22 cellular contexts compared by ENCODE assay signal in genomic region chr3:126964261-126964660, GRCh38. TPM values are rescaled to one million over a fixed set of nuclear protein-coding genes. Genes with fewer than 3 reads are reported as not detected.
DNase-seq lines count a peak whose midpoint lies in the region; ATAC-seq, FAIRE-seq and TF ChIP-seq lines count a peak whose summit lies in the region.
"Had no signal": no experiment of that assay in that cellular context is flagged by ENCODE, and none has a peak within 500 bp of the region (broad histone marks: within the 10 kb centered on the region; RNA-seq: fewer than 3 reads in every experiment).

No MANE protein-coding gene starts in this region.

- H3K9me3 ChIP-seq in H9 (ENCODE audit: control insufficient read depth, low read depth, low read length) (no peaks in the 10 kb centered on the region), GM12878 (replicated peaks; ENCODE audit: control insufficient read depth, insufficient read depth, low read length) (no peaks in the 10 kb centered on the region), spleen (no peaks in the 10 kb centered on the region)
- H3K9me3 ChIP-seq: BE2C had no signal

- no peak overlapping the region for H4K91ac ChIP-seq in H9 (ENCODE audit: insufficient read length, low read depth, low read length)

- H3K23me2 ChIP-seq in H9 (ENCODE audit: insufficient read length, low read depth, low read length, poor library complexity, severe bottlenecking), result no peaks in the 10 kb centered on the region

- H3K56ac ChIP-seq in H9 (ENCODE audit: insufficient read length, low read depth, low read length), result no peak overlapping the region

- H3K27me3 Mint-ChIP-seq in H9 (ENCODE audit: low read depth) (no peaks in the 10 kb centered on the region), nephron progenitor cell (ENCODE audit: low read depth, poor library complexity) (peaks cover 1% of the 10 kb centered on the region)
- no peaks in the 10 kb centered on the region for H3K27me3 Mint-ChIP-seq in activated CD4-positive, alpha-beta memory T cell treated with anti-CD3 and anti-CD28 coated beads, Interleukin-2, amount 10 ng/mL, durations not matched to agents 7 days and 5 days

- H4K5ac ChIP-seq in H9 (ENCODE audit: insufficient read length, low read depth, low read length), result no peak overlapping the region

- no peaks in the 10 kb centered on the region; a peak in 2 of 4 replicates for H3K36me3 ChIP-seq in GM12878 (ENCODE audit: control insufficient read depth in 2 of 2, insufficient read depth in 2 of 2, low read length in 1 of 2)
- H3K36me3 ChIP-seq in spleen, result no peaks in the 10 kb centered on the region
- H3K36me3 ChIP-seq: BE2C had no signal

- H3K79me2 ChIP-seq in H9 (ENCODE audit: insufficient read depth, low read length) (no peaks in the 10 kb centered on the region), GM12878 (ENCODE audit: control insufficient read depth, insufficient read depth, low read length) (no peaks in the 10 kb centered on the region)

- no peak overlapping the region for H2BK20ac ChIP-seq in H9 (ENCODE audit: low read depth, low read length, poor library complexity, severe bottlenecking)

- no peak overlapping the region for H3K4me3 ChIP-seq in GM12878
- no peak overlapping the region for H3K4me3 ChIP-seq in spleen

- H2BK15ac ChIP-seq in H9 (ENCODE audit: low read depth, low read length), result no peak overlapping the region

- no peak overlapping the region for H3T11ph ChIP-seq in H9 (ENCODE audit: low read length)

- TF ChIP-seq POLR2A in GM12878 (IDR thresholded peaks at IDR 0.05; ENCODE audit: low read depth, low read length) (no peak), spleen (IDR thresholded peaks at IDR 0.05) (no peak)

- peak overlapping the region; percentile 23 for H3K23ac ChIP-seq in H9 (ENCODE audit: insufficient read length, low read depth, low read length)

- H2BK5ac ChIP-seq in H9 (ENCODE audit: insufficient read length, low read length), result peak overlapping the region; percentile 7

- no peak overlapping the region for H2BK12ac ChIP-seq in H9 (ENCODE audit: insufficient read length, low read depth, low read length)

- no peak for DNase-seq in H9
- DNase-seq in GM12878 (ENCODE audit: low read depth, low spot score), result no peak
- DNase-seq in nephron progenitor cell, result no peak
- peak; percentile 62 for DNase-seq in spleen
- DNase-seq in NCI-H2081 (lab: John Stamatoyannopoulos, UW), result no peak
- no peak for DNase-seq in activated CD4-positive, alpha-beta memory T cell treated with anti-CD3 and anti-CD28 coated beads, Interleukin-2, amount 10 ng/mL, durations not matched to agents 7 days and 5 days
- DNase-seq in stimulated activated naive CD8-positive, alpha-beta T cell treated with anti-CD3 and anti-CD28 coated beads, Interleukin-15, Interleukin-2, amounts not matched to agents 100 U/mL and 50 U/mL, for 24 hours, result no peak
- DNase-seq: BE2C, DMS53, GDM1, KG1, NCI-H1092 treated with DMSO at 0.1 percent for 48 hours, NCI-H1436 treated with DMSO at 0.1 percent for 48 hours, NCI-H1930, NCI-H524 treated with DMSO at 0.1 percent for 48 hours, NCI-H82, OCI-M1, SHP77 had no signal

- no peak overlapping the region for H2AK5ac ChIP-seq in H9 (ENCODE audit: insufficient read length, low read length)

- in situ Hi-C loops in GM12878 (cut with MboI), result no loop called here

- TF ChIP-seq CTCF in H9 (conservative IDR thresholded peaks at IDR 0.05) (no peak), GM12878 (IDR thresholded peaks at IDR 0.05 in 2 of 3, conservative IDR thresholded peaks at IDR 0.05 in 1 of 3; ENCODE audit: control insufficient read depth in 2 of 3, extremely low read depth in 1 of 3, insufficient read depth in 1 of 3, low read depth in 3 of 3, low read length in 3 of 3) (no peak), nephron progenitor cell (IDR thresholded peaks at IDR 0.05) (no peak), spleen (IDR thresholded peaks at IDR 0.05 in 8 of 11, conservative IDR thresholded peaks at IDR 0.05 in 3 of 11) (no peak)

- no peak for FAIRE-seq in GM12878 (lab: Jason Lieb, UNC)
- FAIRE-seq: D721Med, GM19239, RCC 7860 had no signal

- POLR2A ChIA-PET in GM12878 (lab: Charles Lee), result no interaction called here
- POLR2A ChIA-PET in activated CD4-positive, alpha-beta memory T cell treated with anti-CD3 and anti-CD28 coated beads, Interleukin-2, amount 10 ng/mL, durations not matched to agents 7 days and 5 days (lab: Charles Lee), result no interaction called here

- H3K4me2 ChIP-seq in H9 (ENCODE audit: insufficient read depth, insufficient read length, low read length) (no peak overlapping the region), GM12878 (ENCODE audit: control insufficient read depth, insufficient read depth) (no peak overlapping the region)

- no peak overlapping the region for H4K8ac ChIP-seq in H9 (replicated peaks; ENCODE audit: insufficient read length, low read depth, low read length)

- CTCF ChIA-PET in GM12878 (lab: Yijun Ruan, JAX), result no interaction called here
- CTCF ChIA-PET in activated CD4-positive, alpha-beta memory T cell treated with anti-CD3 and anti-CD28 coated beads, Interleukin-2, amount 10 ng/mL, durations not matched to agents 7 days and 5 days (lab: Charles Lee), result no interaction called here

- no peak overlapping the region for H3K4ac ChIP-seq in H9 (ENCODE audit: low read depth, low read length)

- H4K20me1 ChIP-seq in H9 (ENCODE audit: control insufficient read depth, insufficient read depth, insufficient read length), result no peaks in the 10 kb centered on the region
- no peaks in the 10 kb centered on the region for H4K20me1 ChIP-seq in GM12878 (ENCODE audit: control insufficient read depth, insufficient read depth)

- H3K27ac ChIP-seq in H9 (ENCODE audit: insufficient read length, low read depth, low read length), result no peak overlapping the region
- H3K27ac ChIP-seq in GM12878 (ENCODE audit: control insufficient read depth, insufficient read depth), result no peak overlapping the region
- no peak overlapping the region for H3K27ac ChIP-seq in spleen
- H3K27ac ChIP-seq: HL-60 had no signal

- no peaks in the 10 kb centered on the region for H3K9me3 Mint-ChIP-seq in H9
- H3K9me3 Mint-ChIP-seq in nephron progenitor cell, result no peaks in the 10 kb centered on the region
- no peaks in the 10 kb centered on the region for H3K9me3 Mint-ChIP-seq in activated CD4-positive, alpha-beta memory T cell treated with anti-CD3 and anti-CD28 coated beads, Interleukin-2, amount 10 ng/mL, durations not matched to agents 7 days and 5 days

- H3K4me1 ChIP-seq in H9 (ENCODE audit: insufficient read depth, low read length), result no peaks in the 10 kb centered on the region
- H3K4me1 ChIP-seq in GM12878 (ENCODE audit: control insufficient read depth, insufficient read depth, low read length), result peaks cover 10% of the 10 kb centered on the region
- peaks cover 10 to 34% (median 26%) of the 10 kb centered on the region in 6 donors for H3K4me1 ChIP-seq in spleen

- H3K27ac Mint-ChIP-seq in H9, result no peak overlapping the region; a peak in 1 of 7 replicates
- H3K27ac Mint-ChIP-seq in nephron progenitor cell, result no peak overlapping the region
- no peak overlapping the region for H3K27ac Mint-ChIP-seq in activated CD4-positive, alpha-beta memory T cell treated with anti-CD3 and anti-CD28 coated beads, Interleukin-2, amount 10 ng/mL, durations not matched to agents 7 days and 5 days

- no peak overlapping the region for H3K14ac ChIP-seq in H9 (ENCODE audit: insufficient read depth, low read length)

- H3K4me3 Mint-ChIP-seq in H9, result no peak overlapping the region
- H3K4me3 Mint-ChIP-seq in nephron progenitor cell, result peak overlapping the region; percentile 33
- H3K4me3 Mint-ChIP-seq in activated CD4-positive, alpha-beta memory T cell treated with anti-CD3 and anti-CD28 coated beads, Interleukin-2, amount 10 ng/mL, durations not matched to agents 7 days and 5 days, result no peak overlapping the region

- no peak overlapping the region for H2BK120ac ChIP-seq in H9 (ENCODE audit: low read depth, low read length, poor library complexity, severe bottlenecking)

- no peak for TF ChIP-seq RAD21 in GM12878 (IDR thresholded peaks at IDR 0.05; ENCODE audit: insufficient read depth, low read depth, low read length)

- H3K36me3 Mint-ChIP-seq in H9 (ENCODE audit: insufficient read depth in 1 of 3, low read depth in 3 of 3), result no peaks in the 10 kb centered on the region; a peak in 1 of 7 replicates
- no peaks in the 10 kb centered on the region for H3K36me3 Mint-ChIP-seq in nephron progenitor cell (ENCODE audit: low read depth)
- H3K36me3 Mint-ChIP-seq in activated CD4-positive, alpha-beta memory T cell treated with anti-CD3 and anti-CD28 coated beads, Interleukin-2, amount 10 ng/mL, durations not matched to agents 7 days and 5 days (ENCODE audit: low read depth), result no peaks in the 10 kb centered on the region

- H3K9ac ChIP-seq in H9 (ENCODE audit: extremely low read depth, insufficient read length, low read length) (no peak overlapping the region), GM12878 (ENCODE audit: control insufficient read depth, insufficient read depth, low read length) (no peak overlapping the region)

- SMC1A ChIA-PET in GM12878 (lab: Charles Lee; ENCODE audit: uncharacterized antibody, unreplicated experiment), result no interaction called here

- H2AFZ ChIP-seq in H9 (ENCODE audit: low read length) (no peak overlapping the region), GM12878 (ENCODE audit: control insufficient read depth, low read depth, low read length) (no peak overlapping the region)

- H3K4me1 Mint-ChIP-seq in H9, result peaks cover 26 to 29% of the 10 kb centered on the region in 2 experiments
- peaks cover 64% of the 10 kb centered on the region for H3K4me1 Mint-ChIP-seq in nephron progenitor cell
- peaks cover 2% of the 10 kb centered on the region for H3K4me1 Mint-ChIP-seq in activated CD4-positive, alpha-beta memory T cell treated with anti-CD3 and anti-CD28 coated beads, Interleukin-2, amount 10 ng/mL, durations not matched to agents 7 days and 5 days

- H3K27me3 ChIP-seq in H9 (ENCODE audit: insufficient read depth, low read length) (no peaks in the 10 kb centered on the region), GM12878 (replicated peaks in 1 of 2; ENCODE audit: control insufficient read depth in 2 of 2, insufficient read depth in 2 of 2, low read length in 1 of 2) (no peaks in the 10 kb centered on the region; a peak in 1 of 4 replicates), spleen (replicated peaks in 1 of 7) (peaks cover 0 to 4% (median 0%) of the 10 kb centered on the region in 7 donors)
- H3K27me3 ChIP-seq: BE2C had no signal

- intact Hi-C loops in GM12878 (cut with micrococcal nuclease; ENCODE audit: unreplicated experiment), result no loop called here
- intact Hi-C loops in spleen (cut with DNase I; ENCODE audit: low total_unique reads), result no loop called here

- WGBS in H9 (ENCODE audit: extremely low coverage, insufficient read length, low lambda C conversion rate), result no CpG with 5 or more reads among the region's 7 CpGs
- 80% methylated on average over 7 of the region's 7 CpGs for WGBS in GM12878 (ENCODE audit: insufficient coverage, insufficient replicate concordance, low lambda C conversion rate, missing lambda C conversion rate)
- WGBS in spleen, 5 donors, result 80 to 91% (median 84%) methylated on average over 7 of the region's 7 CpGs

- no peak overlapping the region for H3K18ac ChIP-seq in H9 (ENCODE audit: insufficient read length, low read depth, low read length)

- BruUV-seq in GM12878 (replicated peaks; lab: Mats Ljungman, UMichigan), result no TSS peak

- TF ChIP-seq EP300 in GM12878 (IDR thresholded peaks at IDR 0.05; ENCODE audit: borderline replicate concordance in 1 of 2, control insufficient read depth in 1 of 2, low read depth in 2 of 2, low read length in 2 of 2), result no peak

- RAD21 ChIA-PET in GM12878 (lab: Charles Lee; ENCODE audit: unreplicated experiment), result no interaction called here

- H3K79me1 ChIP-seq in H9 (ENCODE audit: insufficient read depth, low read depth, low read length, poor library complexity, severe bottlenecking), result no peaks in the 10 kb centered on the region

- no peak for ATAC-seq in GM12878
- ATAC-seq in stimulated activated naive CD8-positive, alpha-beta T cell treated with anti-CD3 and anti-CD28 coated beads, Interleukin-15, Interleukin-2, amounts not matched to agents 100 U/mL and 50 U/mL, for 24 hours, result no peak

RNA-seq across cellular contexts. Expression of gene PLXNA1, which starts 18.7 kb away (rescaled TPM):
- total RNA-seq in H9 (2021) (39.6 and 42.1 TPM in 2 replicates), GM12878 (2014; rRNA removed) (3.4 and 5.1 TPM in 2 replicates), GM12878 (2014; rRNA removed; fragmentation: Illumina TruSeq; extraction: Trizol) (2.6 TPM in 2 replicates), GM12878 (2021) (9.9 and 10.3 TPM in 2 replicates), spleen (10 to 100 TPM; 27.8 to 47.6 (median 41.4) TPM)
- 76.3 and 87.4 TPM in 2 replicates for total RNA-seq in GM12878 (2013; cell fraction: nucleolus; rRNA removed)
- 1.8 TPM for polyA plus RNA-seq in GM12878 (2011; ENCODE audit: low read depth)
- polyA plus RNA-seq in GM12878 (2011; rRNA removed) (5.8 and 16.4 TPM in 2 replicates), GM12878 (2014; fragmentation: Illumina TruSeq; extraction: Trizol) (1.8 and 2.5 TPM in 2 replicates), GM12878 (2014; fragmentation: Nextera tagmentation; extraction: Ambion mirVana) (under 1 TPM; 0.03 to 0.15 TPM), GM12878 (2014; rRNA removed) (5.4 and 6.8 TPM in 2 replicates), GM12878 (2016; fragmentation: Nextera tagmentation; extraction: Ambion mirVana) (under 1 TPM; 0.79 to 0.95 TPM), spleen (10 to 100 TPM in 1 of 3 donors, 1 to 10 TPM in 2; 3.7 to 11.9 (median 3.8) TPM)
- 13.6 and 19.3 TPM in 2 replicates for polyA plus RNA-seq in GM12878 (2011; cell fraction: cytosol; rRNA removed)
- polyA plus RNA-seq in GM12878 (2011; cell fraction: nucleus; rRNA removed), result 104 and 110 TPM in 2 replicates
- 6.5 and 6.7 TPM in 2 replicates for polyA plus RNA-seq in GM12878 (2012)
- polyA minus RNA-seq in GM12878 (2011; rRNA and poly(A)+ RNA removed), result 31.7 and 34.5 TPM in 2 replicates
- 8.8 and 10.0 TPM in 2 replicates for polyA minus RNA-seq in GM12878 (2011; cell fraction: cytosol; rRNA and poly(A)+ RNA removed)
- 31.4 and 46.3 TPM in 2 replicates for polyA minus RNA-seq in GM12878 (2011; cell fraction: nucleus; rRNA and poly(A)+ RNA removed)
- 1 to 10 TPM; 6.5 to 7.4 TPM for total RNA-seq in activated CD4-positive, alpha-beta memory T cell treated with anti-CD3 and anti-CD28 coated beads, Interleukin-2, amount 10 ng/mL, durations not matched to agents 7 days and 5 days
